2 cellular contexts compared by ENCODE assay signal in the genomic region with DNA sequence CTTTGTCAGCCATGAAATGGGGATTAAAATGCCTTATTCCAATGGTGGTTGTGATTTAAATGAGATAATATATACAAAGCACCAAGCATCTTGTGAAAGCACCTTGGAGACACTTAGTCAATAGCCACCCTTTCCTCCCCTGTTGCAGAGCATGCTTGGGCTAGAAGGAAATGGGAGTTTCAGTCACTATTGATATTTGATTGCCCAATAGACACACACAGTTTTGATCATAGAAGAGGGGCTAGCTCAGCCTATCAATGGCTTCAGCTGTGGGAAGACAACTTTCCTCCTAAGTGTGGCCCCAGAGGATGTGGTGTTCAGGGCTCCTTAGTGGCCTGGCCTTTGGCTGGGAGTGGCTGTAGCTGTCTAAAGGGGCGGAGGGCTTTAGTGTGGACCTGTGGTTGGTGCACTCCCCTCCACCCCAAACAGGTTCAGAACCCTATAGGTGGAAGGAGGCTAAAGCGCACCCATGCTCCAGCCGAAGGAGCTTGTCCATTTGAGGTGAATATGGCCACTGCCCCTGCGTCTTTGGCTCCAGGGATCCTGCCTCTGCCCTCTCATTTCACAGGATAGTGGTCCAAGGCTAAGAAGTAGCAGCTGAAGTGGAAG.
TF ChIP-seq lines count a peak whose summit lies in the region.

No MANE protein-coding gene starts in this region.

TF ChIP-seq in HepG2, 621 proteins besides CTCF, POLR2A, EP300 and RAD21:
- TF ChIP-seq NR2F2 (IDR thresholded peaks at IDR 0.05; ENCODE audit: borderline replicate concordance, low read depth) (no peak), CEBPB (IDR thresholded peaks at IDR 0.05; ENCODE audit: borderline replicate concordance, low read depth, low read length) (peak; percentile 54; the same call in 1 of the 2 replicates)
- TF ChIP-seq, protein P1, sequence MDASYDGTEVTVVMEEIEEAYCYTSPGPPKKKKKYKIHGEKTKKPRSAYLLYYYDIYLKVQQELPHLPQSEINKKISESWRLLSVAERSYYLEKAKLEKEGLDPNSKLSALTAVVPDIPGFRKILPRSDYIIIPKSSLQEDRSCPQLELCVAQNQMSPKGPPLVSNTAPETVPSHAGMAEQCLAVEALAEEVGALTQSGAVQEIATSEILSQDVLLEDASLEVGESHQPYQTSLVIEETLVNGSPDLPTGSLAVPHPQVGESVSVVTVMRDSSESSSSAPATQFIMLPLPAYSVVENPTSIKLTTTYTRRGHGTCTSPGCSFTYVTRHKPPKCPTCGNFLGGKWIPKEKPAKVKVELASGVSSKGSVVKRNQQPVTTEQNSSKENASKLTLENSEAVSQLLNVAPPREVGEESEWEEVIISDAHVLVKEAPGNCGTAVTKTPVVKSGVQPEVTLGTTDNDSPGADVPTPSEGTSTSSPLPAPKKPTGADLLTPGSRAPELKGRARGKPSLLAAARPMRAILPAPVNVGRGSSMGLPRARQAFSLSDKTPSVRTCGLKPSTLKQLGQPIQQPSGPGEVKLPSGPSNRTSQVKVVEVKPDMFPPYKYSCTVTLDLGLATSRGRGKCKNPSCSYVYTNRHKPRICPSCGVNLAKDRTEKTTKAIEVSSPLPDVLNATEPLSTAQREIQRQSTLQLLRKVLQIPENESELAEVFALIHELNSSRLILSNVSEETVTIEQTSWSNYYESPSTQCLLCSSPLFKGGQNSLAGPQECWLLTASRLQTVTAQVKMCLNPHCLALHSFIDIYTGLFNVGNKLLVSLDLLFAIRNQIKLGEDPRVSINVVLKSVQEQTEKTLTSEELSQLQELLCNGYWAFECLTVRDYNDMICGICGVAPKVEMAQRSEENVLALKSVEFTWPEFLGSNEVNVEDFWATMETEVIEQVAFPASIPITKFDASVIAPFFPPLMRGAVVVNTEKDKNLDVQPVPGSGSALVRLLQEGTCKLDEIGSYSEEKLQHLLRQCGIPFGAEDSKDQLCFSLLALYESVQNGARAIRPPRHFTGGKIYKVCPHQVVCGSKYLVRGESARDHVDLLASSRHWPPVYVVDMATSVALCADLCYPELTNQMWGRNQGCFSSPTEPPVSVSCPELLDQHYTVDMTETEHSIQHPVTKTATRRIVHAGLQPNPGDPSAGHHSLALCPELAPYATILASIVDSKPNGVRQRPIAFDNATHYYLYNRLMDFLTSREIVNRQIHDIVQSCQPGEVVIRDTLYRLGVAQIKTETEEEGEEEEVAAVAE (CRISPR knock-in tag; IDR thresholded peaks at IDR 0.05; ENCODE audit: borderline replicate concordance), result no peak
- TF ChIP-seq, protein P2, sequence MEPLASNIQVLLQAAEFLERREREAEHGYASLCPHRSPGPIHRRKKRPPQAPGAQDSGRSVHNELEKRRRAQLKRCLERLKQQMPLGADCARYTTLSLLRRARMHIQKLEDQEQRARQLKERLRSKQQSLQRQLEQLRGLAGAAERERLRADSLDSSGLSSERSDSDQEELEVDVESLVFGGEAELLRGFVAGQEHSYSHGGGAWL (CRISPR knock-in tag; IDR thresholded peaks at IDR 0.05), result no peak

TF ChIP-seq in endothelial cell of umbilical vein, 7 proteins besides CTCF, POLR2A, EP300 and RAD21:
- TF ChIP-seq POLR2AphosphoS5 (IDR thresholded peaks at IDR 0.05; ENCODE audit: insufficient read depth, low read depth, low read length) (no peak), JUN (IDR thresholded peaks at IDR 0.05; ENCODE audit: borderline replicate concordance, insufficient read depth, insufficient read length, low read depth) (no peak), GATA2 (IDR thresholded peaks at IDR 0.05; ENCODE audit: insufficient read depth, insufficient read length, low read depth, low read length) (no peak), EZH2 (IDR thresholded peaks at IDR 0.05; ENCODE audit: borderline replicate concordance, low read depth, low read length, severe bottlenecking) (no peak), MYC (IDR thresholded peaks at IDR 0.05; ENCODE audit: low read depth, low read length) (no peak), FOS (IDR thresholded peaks at IDR 0.05; ENCODE audit: borderline replicate concordance, insufficient read depth, low read length) (no peak)
- TF ChIP-seq, protein P3, sequence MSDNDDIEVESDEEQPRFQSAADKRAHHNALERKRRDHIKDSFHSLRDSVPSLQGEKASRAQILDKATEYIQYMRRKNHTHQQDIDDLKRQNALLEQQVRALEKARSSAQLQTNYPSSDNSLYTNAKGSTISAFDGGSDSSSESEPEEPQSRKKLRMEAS (IDR thresholded peaks at IDR 0.05; ENCODE audit: insufficient read depth, insufficient read length), result no peak
TF ChIP-seq in endothelial cell of umbilical vein: peak in this region for 0.
